In genomic region chr11:32435511-32435946, GRCh38 we compare ENCODE assay signal across 9 cellular contexts. TPM values are rescaled to one million over a fixed set of nuclear protein-coding genes. Genes with fewer than 3 reads are reported as not detected.
DNase-seq lines count a peak whose midpoint lies in the region; ATAC-seq and TF ChIP-seq lines count a peak whose summit lies in the region.
"Had no signal": no experiment of that assay in that cellular context is flagged by ENCODE, and none has a peak within 500 bp of the region (broad histone marks: within the 10 kb centered on the region; RNA-seq: fewer than 3 reads in every experiment).

TSS of gene WT1 (minus strand) at chr11:32435539.

- H3K27ac Mint-ChIP-seq in Calu3 (ENCODE audit: unreplicated experiment), result no peak within 1 kb of the TSS
- no peak within 1 kb of the TSS for H3K27ac Mint-ChIP-seq in effector memory CD8-positive, alpha-beta T cell

- no peak within 1 kb of the TSS for H3K9ac ChIP-seq in neural cell (ENCODE audit: low read length)

- BruUV-seq in Calu3 (replicated peaks; lab: Mats Ljungman, UMichigan), result no TSS peak

- no peak within 1 kb of the TSS for H3K27ac ChIP-seq in neural cell (ENCODE audit: low read length)
- no peak within 1 kb of the TSS for H3K27ac ChIP-seq in effector memory CD4-positive, alpha-beta T cell (ENCODE audit: insufficient read depth, low read length, poor library complexity, severe bottlenecking)

- ATAC-seq in effector memory CD8-positive, alpha-beta T cell (replicated peaks), result no peak
- no peak for ATAC-seq in HG02610 (IDR thresholded peaks at IDR 0.05; ENCODE audit: unreplicated experiment)
- no peak for ATAC-seq in GM19035 (IDR thresholded peaks at IDR 0.05; ENCODE audit: unreplicated experiment)

- no peaks in the 10 kb centered on the region for H3K4me1 Mint-ChIP-seq in Calu3 (ENCODE audit: low read depth, unreplicated experiment)
- H3K4me1 Mint-ChIP-seq in effector memory CD8-positive, alpha-beta T cell (ENCODE audit: low read depth in 2 of 2), result peaks cover 13 to 19% of the 10 kb centered on the region in 2 donors

- peaks cover 44% of the 10 kb centered on the region for H3K27me3 Mint-ChIP-seq in Calu3 (ENCODE audit: unreplicated experiment)
- peaks cover 76 to 94% of the 10 kb centered on the region in 2 donors for H3K27me3 Mint-ChIP-seq in effector memory CD8-positive, alpha-beta T cell

- H3K9me3 Mint-ChIP-seq in Calu3 (ENCODE audit: low read depth, unreplicated experiment), result no peaks in the 10 kb centered on the region
- H3K9me3 Mint-ChIP-seq in effector memory CD8-positive, alpha-beta T cell, result no peaks in the 10 kb centered on the region

- H3K36me3 ChIP-seq in neural cell (ENCODE audit: insufficient read depth, low read length), result no peaks in the 10 kb centered on the region
- H3K36me3 ChIP-seq in effector memory CD4-positive, alpha-beta T cell (ENCODE audit: control insufficient read depth, insufficient read depth, low read length), result no peaks in the 10 kb centered on the region

- H3K27me3 ChIP-seq in neural cell (ENCODE audit: insufficient read depth, low read depth, low read length), result peaks cover 99% of the 10 kb centered on the region
- peaks cover 61% of the 10 kb centered on the region for H3K27me3 ChIP-seq in effector memory CD4-positive, alpha-beta T cell (replicated peaks; ENCODE audit: control insufficient read depth, insufficient read depth, low read length, poor library complexity, severe bottlenecking)

- intact Hi-C loops in Calu3 (cut with micrococcal nuclease; ENCODE audit: unreplicated experiment), result no loop called here

- H3F3A ChIP-seq in neural cell (ENCODE audit: insufficient read depth, low read length, poor library complexity, severe bottlenecking), result no peaks in the 10 kb centered on the region

- DNase-seq in Calu3, result no peak
- DNase-seq in MV-4-11 (lab: John Stamatoyannopoulos, UW), result peak; percentile 55
- DNase-seq in effector memory CD8-positive, alpha-beta T cell, result no peak
- DNase-seq in RPMI8226, result no peak
- no peak for DNase-seq in effector memory CD4-positive, alpha-beta T cell
- DNase-seq: hypothalamus had no signal

- H3K4me3 ChIP-seq in neural cell (ENCODE audit: low read length), result no peak within 1 kb of the TSS
- H3K4me3 ChIP-seq in effector memory CD4-positive, alpha-beta T cell (ENCODE audit: insufficient read depth, low read depth, low read length, poor library complexity, severe bottlenecking), result no peak within 1 kb of the TSS

- no peaks in the 10 kb centered on the region for H3K79me2 ChIP-seq in neural cell (replicated peaks; ENCODE audit: insufficient read depth, low read length)

- CTCF ChIA-PET in Calu3 (lab: Charles Lee), result no interaction called here

- H3K4me3 Mint-ChIP-seq in Calu3 (ENCODE audit: low read depth, unreplicated experiment), result peak within 1 kb of the TSS; percentile 50
- peak within 1 kb of the TSS; percentile 27 to 38 for H3K4me3 Mint-ChIP-seq in effector memory CD8-positive, alpha-beta T cell

- TF ChIP-seq CTCF in Calu3 (IDR thresholded peaks at IDR 0.05; ENCODE audit: unreplicated experiment), result no peak
- no peak for TF ChIP-seq CTCF in neural cell (IDR thresholded peaks at IDR 0.05; ENCODE audit: poor library complexity, severe bottlenecking)

- H3K4me2 ChIP-seq in neural cell (ENCODE audit: low read length), result no peak within 1 kb of the TSS

- no peak within 1 kb of the TSS for H2AFZ ChIP-seq in neural cell (ENCODE audit: low read depth, low read length)

- TF ChIP-seq EP300 in neural cell (conservative IDR thresholded peaks at IDR 0.05; ENCODE audit: poor library complexity, severe bottlenecking), result no peak

- no peak for TF ChIP-seq RAD21 in neural cell (conservative IDR thresholded peaks at IDR 0.05)

- H3K9me3 ChIP-seq in neural cell (ENCODE audit: low read length), result peaks cover 15% of the 10 kb centered on the region
- no peaks in the 10 kb centered on the region for H3K9me3 ChIP-seq in effector memory CD4-positive, alpha-beta T cell (ENCODE audit: control insufficient read depth, low read length)

- no peaks in the 10 kb centered on the region for H3K36me3 Mint-ChIP-seq in Calu3 (ENCODE audit: insufficient read depth, unreplicated experiment)
- H3K36me3 Mint-ChIP-seq in effector memory CD8-positive, alpha-beta T cell (ENCODE audit: insufficient read depth), result no peaks in the 10 kb centered on the region

- H3K9me2 ChIP-seq in neural cell (ENCODE audit: insufficient read depth, low read length), result no peaks in the 10 kb centered on the region

- H3K4me1 ChIP-seq in effector memory CD4-positive, alpha-beta T cell (ENCODE audit: control insufficient read depth, insufficient read depth, low read length, poor library complexity, severe bottlenecking), result peaks cover 50% of the 10 kb centered on the region

- no peaks in the 10 kb centered on the region for H4K20me1 ChIP-seq in neural cell (ENCODE audit: insufficient read depth)

TF ChIP-seq in neural cell, 6 proteins besides CTCF, POLR2A, EP300 and RAD21:
- TF ChIP-seq SMC3 (conservative IDR thresholded peaks at IDR 0.05; ENCODE audit: poor library complexity) (no peak), POLR2AphosphoS5 (IDR thresholded peaks at IDR 0.05) (no peak), EZH2 (IDR thresholded peaks at IDR 0.05; ENCODE audit: borderline replicate concordance, insufficient read depth, low read length, poor library complexity, severe bottlenecking) (peak; percentile 86), REST (IDR thresholded peaks at IDR 0.05; ENCODE audit: borderline replicate concordance) (no peak), TAF1 (IDR thresholded peaks at IDR 0.05; ENCODE audit: low read depth) (no peak)

RNA-seq across cellular contexts. Expression of gene WT1, which starts in this region (rescaled TPM):
- total RNA-seq in Calu3 (2022), result 0.24 TPM in 1 of 2 replicates, not detected in the other
- polyA plus RNA-seq in neural cell, result not detected in 2 replicates
- polyA minus RNA-seq in neural cell, result not detected in 2 replicates
